In genomic region chr7:10579561-10579960, GRCh38 we compare ENCODE assay signal across 1 cellular context.
TF ChIP-seq lines count a peak whose summit lies in the region.

No MANE protein-coding gene starts in this region.

TF ChIP-seq in GM23338, 12 proteins besides CTCF, POLR2A, EP300 and RAD21 (continued from another document):
- TF ChIP-seq ZNF462 (CRISPR knock-in tag; IDR thresholded peaks at IDR 0.05) (no peak), EZH2 (IDR thresholded peaks at IDR 0.05; ENCODE audit: low read depth, unreplicated experiment) (no peak), CREB1 (CRISPR knock-in tag; IDR thresholded peaks at IDR 0.05; ENCODE audit: low read depth) (no peak), JUNB (IDR thresholded peaks at IDR 0.05; ENCODE audit: unreplicated experiment) (no peak), ZNF114 (CRISPR knock-in tag; IDR thresholded peaks at IDR 0.05) (no peak), EZH2phosphoT487 (IDR thresholded peaks at IDR 0.05; ENCODE audit: unreplicated experiment) (no peak)
- TF ChIP-seq, protein P1, sequence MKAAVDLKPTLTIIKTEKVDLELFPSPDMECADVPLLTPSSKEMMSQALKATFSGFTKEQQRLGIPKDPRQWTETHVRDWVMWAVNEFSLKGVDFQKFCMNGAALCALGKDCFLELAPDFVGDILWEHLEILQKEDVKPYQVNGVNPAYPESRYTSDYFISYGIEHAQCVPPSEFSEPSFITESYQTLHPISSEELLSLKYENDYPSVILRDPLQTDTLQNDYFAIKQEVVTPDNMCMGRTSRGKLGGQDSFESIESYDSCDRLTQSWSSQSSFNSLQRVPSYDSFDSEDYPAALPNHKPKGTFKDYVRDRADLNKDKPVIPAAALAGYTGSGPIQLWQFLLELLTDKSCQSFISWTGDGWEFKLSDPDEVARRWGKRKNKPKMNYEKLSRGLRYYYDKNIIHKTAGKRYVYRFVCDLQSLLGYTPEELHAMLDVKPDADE (IDR thresholded peaks at IDR 0.05) = no peak
